Comparison of ENCODE assay signal across 24 cellular contexts in genomic region chr7:107701191-107701590, GRCh38. TPM values are rescaled to one million over a fixed set of nuclear protein-coding genes. Genes with fewer than 3 reads are reported as not detected.
A peak's percentile ranks its signal among the peaks of the same experiment; 100 is the strongest.
DNase-seq lines count a peak whose midpoint lies in the region; ATAC-seq, FAIRE-seq and TF ChIP-seq lines count a peak whose summit lies in the region.
"Had no signal": no experiment of that assay in that cellular context is flagged by ENCODE, and none has a peak within 500 bp of the region (broad histone marks: within the 10 kb centered on the region; RNA-seq: fewer than 3 reads in every experiment).

No MANE protein-coding gene starts in this region.

- no peak for TF ChIP-seq POLR2A in endothelial cell of umbilical vein (IDR thresholded peaks at IDR 0.05; ENCODE audit: low read depth, low read length)

- ATAC-seq in sciatic nerve (peak; percentile 27), GM18502 (IDR thresholded peaks at IDR 0.05; ENCODE audit: poor library complexity, unreplicated experiment) (no peak)
- ATAC-seq: CD8-positive, alpha-beta T cell had no signal

- CTCF ChIA-PET in endothelial cell of umbilical vein (lab: Charles Lee) = interaction anchor here (1.0 to 2.0 kb wide), 4 partner anchors 11 to 174 kb away, joined by 3 to 6 read pairs (median 4); no protein-coding TSS in a partner anchor
- CTCF ChIA-PET in activated naive CD4-positive, alpha-beta T cell treated with anti-CD3 and anti-CD28 coated beads for 36 hours (lab: Charles Lee) = interaction anchor here (0.8 to 0.9 kb wide), 2 partner anchors 11 to 12 kb away, joined by 3 read pairs; no protein-coding TSS in a partner anchor

- no peak overlapping the region for H3K4me2 ChIP-seq in endothelial cell of umbilical vein (ENCODE audit: insufficient read depth, low read length)
- H3K4me2 ChIP-seq: BLaER1 had no signal

- no peak overlapping the region for H3K4me3 ChIP-seq in endothelial cell of umbilical vein (replicated peaks in 1 of 3; ENCODE audit: insufficient read depth in 1 of 3, low read depth in 1 of 3, low read length in 3 of 3)
- H3K4me3 ChIP-seq: BLaER1, HAP-1 had no signal

- no peak overlapping the region for H3K27ac Mint-ChIP-seq in activated naive CD4-positive, alpha-beta T cell treated with anti-CD3 and anti-CD28 coated beads for 36 hours
- H3K27ac Mint-ChIP-seq: B cell; CD4-positive, CD25-positive, alpha-beta regulatory T cell; CD8-positive, alpha-beta T cell; HFFc6 had no signal

- H3K27ac ChIP-seq in endothelial cell of umbilical vein (ENCODE audit: insufficient read depth, low read depth, low read length) = no peak overlapping the region
- H3K27ac ChIP-seq: 22Rv1, BLaER1, C4-2B had no signal

- no peak overlapping the region for H3K4me3 Mint-ChIP-seq in activated naive CD4-positive, alpha-beta T cell treated with anti-CD3 and anti-CD28 coated beads for 36 hours
- H3K4me3 Mint-ChIP-seq: B cell; CD8-positive, alpha-beta T cell; HFFc6 had no signal

- in situ Hi-C loops in SK-MEL-5 (cut with HindIII; ENCODE audit: low pct_unique_long_range_greater_than_20kb, low sequenced_read_pairs) = loop anchor here (25.0 kb wide), 1 partner anchor 514 kb away; no protein-coding TSS in a partner anchor

- BruUV-seq in endothelial cell of umbilical vein (replicated peaks; lab: Mats Ljungman, UMichigan) = no TSS peak

- DNase-seq in COLO829 (ENCODE audit: low spot score) (peak; percentile 84), SK-MEL-5 (ENCODE audit: low read depth, low spot score) (peak; percentile 88), endothelial cell of umbilical vein (ENCODE audit: low read depth, low spot score) (peak; percentile 60), sciatic nerve (ENCODE audit: low spot score) (no peak), NCI-H1092 treated with DMSO at 0.1 percent for 48 hours (lab: John Stamatoyannopoulos, UW) (no peak), cortex of kidney (lab: John Stamatoyannopoulos, UW) (no peak)
- no peak for DNase-seq in activated naive CD4-positive, alpha-beta T cell treated with anti-CD3 and anti-CD28 coated beads for 36 hours
- DNase-seq: CD4-positive, CD25-positive, alpha-beta regulatory T cell; CD8-positive, alpha-beta T cell; DMS 273 treated with DMSO at 0.1 percent for 48 hours; DMS79; GF-D8; GOT3; HFFc6 had no signal

- H2AFZ ChIP-seq in endothelial cell of umbilical vein (ENCODE audit: low read depth, low read length) = no peak overlapping the region

- TF ChIP-seq CTCF in endothelial cell of umbilical vein (IDR thresholded peaks at IDR 0.05; ENCODE audit: extremely low read depth in 1 of 2, insufficient read depth in 1 of 2, low read depth in 1 of 2, low read length in 2 of 2) = no peak

- no peaks in the 10 kb centered on the region for H3K36me3 ChIP-seq in endothelial cell of umbilical vein (ENCODE audit: control insufficient read depth in 2 of 2, extremely low read depth in 1 of 2, insufficient read depth in 2 of 2, low read length in 2 of 2)
- H3K36me3 ChIP-seq: BLaER1, HAP-1 had no signal

- H3K4me1 Mint-ChIP-seq in activated naive CD4-positive, alpha-beta T cell treated with anti-CD3 and anti-CD28 coated beads for 36 hours (ENCODE audit: low read depth) = peaks cover 5% of the 10 kb centered on the region
- H3K4me1 Mint-ChIP-seq: B cell had no signal

- POLR2A ChIA-PET in endothelial cell of umbilical vein (lab: Charles Lee) = no interaction called here

- no peaks in the 10 kb centered on the region for H3K9me3 Mint-ChIP-seq in activated naive CD4-positive, alpha-beta T cell treated with anti-CD3 and anti-CD28 coated beads for 36 hours
- H3K9me3 Mint-ChIP-seq: CD4-positive, CD25-positive, alpha-beta regulatory T cell; CD8-positive, alpha-beta T cell; HFFc6 had no signal

- dilution Hi-C loops in endothelial cell of umbilical vein (cut with MboI; ENCODE audit: extremely low pct_ligation_motif_present, low sequenced_read_pairs) = no loop called here

- no peak overlapping the region for H3K9ac ChIP-seq in endothelial cell of umbilical vein (replicated peaks; ENCODE audit: extremely low read depth, insufficient read depth, low read length)
- H3K9ac ChIP-seq: BLaER1 had no signal

- H4K20me1 ChIP-seq in endothelial cell of umbilical vein (replicated peaks; ENCODE audit: control insufficient read depth, extremely low read depth, insufficient read depth, low read length) = no peaks in the 10 kb centered on the region
- H4K20me1 ChIP-seq: BLaER1 had no signal

- no peaks in the 10 kb centered on the region for H3K36me3 Mint-ChIP-seq in activated naive CD4-positive, alpha-beta T cell treated with anti-CD3 and anti-CD28 coated beads for 36 hours (ENCODE audit: low read depth)
- H3K36me3 Mint-ChIP-seq: CD8-positive, alpha-beta T cell had no signal

- H3K27me3 ChIP-seq in endothelial cell of umbilical vein (ENCODE audit: control insufficient read depth in 2 of 2, insufficient read depth in 2 of 2, low read length in 2 of 2) = no peaks in the 10 kb centered on the region
- H3K27me3 ChIP-seq: BLaER1 had no signal

- no peaks in the 10 kb centered on the region for H3K79me2 ChIP-seq in endothelial cell of umbilical vein (ENCODE audit: control insufficient read depth, insufficient read depth, low read length)

- H3K27me3 Mint-ChIP-seq in activated naive CD4-positive, alpha-beta T cell treated with anti-CD3 and anti-CD28 coated beads for 36 hours (ENCODE audit: low read depth) = peaks cover 3% of the 10 kb centered on the region

- H3K4me1 ChIP-seq in endothelial cell of umbilical vein (ENCODE audit: control insufficient read depth, extremely low read depth, insufficient read depth, low read length) = no peaks in the 10 kb centered on the region
- H3K4me1 ChIP-seq: BLaER1 had no signal

- intact Hi-C loops in endothelial cell of umbilical vein (cut with micrococcal nuclease) = no loop called here
- intact Hi-C loops in sciatic nerve (cut with DNase I) = no loop called here
- intact Hi-C loops in activated naive CD4-positive, alpha-beta T cell treated with anti-CD3 and anti-CD28 coated beads for 36 hours (cut with micrococcal nuclease) = no loop called here

- H3K9me1 ChIP-seq in endothelial cell of umbilical vein (replicated peaks; ENCODE audit: control insufficient read depth, extremely low read depth, insufficient read depth, low read length) = no peaks in the 10 kb centered on the region

- FAIRE-seq in endothelial cell of umbilical vein (lab: Jason Lieb, UNC) = peak; percentile 72
- FAIRE-seq: A204.1, D721Med, GM12891, H54 had no signal

- H3K9me3 ChIP-seq in endothelial cell of umbilical vein (replicated peaks; ENCODE audit: control insufficient read depth, insufficient read depth, low read length) = no peaks in the 10 kb centered on the region
- H3K9me3 ChIP-seq: BLaER1, HAP-1 had no signal

TF ChIP-seq in endothelial cell of umbilical vein, 7 proteins besides CTCF, POLR2A, EP300 and RAD21:
- TF ChIP-seq JUN (IDR thresholded peaks at IDR 0.05; ENCODE audit: borderline replicate concordance, insufficient read depth, insufficient read length, low read depth) (no peak), EZH2 (IDR thresholded peaks at IDR 0.05; ENCODE audit: borderline replicate concordance, low read depth, low read length, severe bottlenecking) (no peak), MAX (IDR thresholded peaks at IDR 0.05; ENCODE audit: insufficient read depth, insufficient read length) (no peak), FOS (IDR thresholded peaks at IDR 0.05; ENCODE audit: borderline replicate concordance, insufficient read depth, low read length) (no peak), MYC (IDR thresholded peaks at IDR 0.05; ENCODE audit: low read depth, low read length) (no peak), GATA2 (IDR thresholded peaks at IDR 0.05; ENCODE audit: insufficient read depth, insufficient read length, low read depth, low read length) (no peak), POLR2AphosphoS5 (IDR thresholded peaks at IDR 0.05; ENCODE audit: insufficient read depth, low read depth, low read length) (no peak)

RNA-seq across cellular contexts. Expression of gene SLC26A4, which starts 40.6 kb away (rescaled TPM):
- total RNA-seq in SK-MEL-5 (2014; rRNA removed; shearing (Covaris generic)) = 16.7 and 17.9 TPM in 2 replicates
- 7.3 and 12.5 TPM in 2 replicates for polyA plus RNA-seq in SK-MEL-5 (2015; cell fraction: cytosol; rRNA removed)
- 6.5 and 7.1 TPM in 2 replicates for polyA plus RNA-seq in SK-MEL-5 (2015; cell fraction: nucleus; rRNA removed)
- 0.77 and 1.3 TPM in 2 replicates for total RNA-seq in endothelial cell of umbilical vein
- polyA plus RNA-seq in endothelial cell of umbilical vein = 0.49 and 0.79 TPM in 2 replicates
- 0.40 and 0.55 TPM in 2 replicates for polyA plus RNA-seq in endothelial cell of umbilical vein (2011; cell fraction: cytosol; rRNA removed)
- polyA plus RNA-seq in endothelial cell of umbilical vein (2011; cell fraction: nucleus; rRNA removed) = 1.2 and 1.4 TPM in 2 replicates
- polyA plus RNA-seq in endothelial cell of umbilical vein (2012) = 0.33 and 0.34 TPM in 2 replicates
- polyA minus RNA-seq in endothelial cell of umbilical vein = 0.68 and 4.1 TPM in 2 replicates
- polyA minus RNA-seq in endothelial cell of umbilical vein (2011; cell fraction: cytosol; rRNA and poly(A)+ RNA removed) = not detected
- 1.9 and 2.2 TPM in 2 replicates for polyA minus RNA-seq in endothelial cell of umbilical vein (2011; cell fraction: nucleus; rRNA and poly(A)+ RNA removed)
- 3.2 TPM for total RNA-seq in sciatic nerve
- total RNA-seq in activated naive CD4-positive, alpha-beta T cell treated with anti-CD3 and anti-CD28 coated beads for 36 hours = 1 to 10 TPM in 1 of 2 experiments, under 1 TPM in 1; 0.74 to 1.3 TPM

RNA-seq across cellular contexts. Expression of gene CBLL1, which starts 42.8 kb away (rescaled TPM):
- total RNA-seq in SK-MEL-5 (2014; rRNA removed; shearing (Covaris generic)) = 51.0 and 54.7 TPM in 2 replicates
- polyA plus RNA-seq in SK-MEL-5 (2015; cell fraction: cytosol; rRNA removed) = 31.2 and 37.3 TPM in 2 replicates
- polyA plus RNA-seq in SK-MEL-5 (2015; cell fraction: nucleus; rRNA removed) = 37.4 and 41.2 TPM in 2 replicates
- total RNA-seq in endothelial cell of umbilical vein = 30.6 and 31.1 TPM in 2 replicates
- polyA plus RNA-seq in endothelial cell of umbilical vein = 23.1 and 23.8 TPM in 2 replicates
- polyA plus RNA-seq in endothelial cell of umbilical vein (2011; cell fraction: cytosol; rRNA removed) = 12.1 and 14.8 TPM in 2 replicates
- 31.2 and 36.2 TPM in 2 replicates for polyA plus RNA-seq in endothelial cell of umbilical vein (2011; cell fraction: nucleus; rRNA removed)
- polyA plus RNA-seq in endothelial cell of umbilical vein (2012) = 23.8 and 30.8 TPM in 2 replicates
- 17.6 and 27.7 TPM in 2 replicates for polyA minus RNA-seq in endothelial cell of umbilical vein
- 12.6 TPM for polyA minus RNA-seq in endothelial cell of umbilical vein (2011; cell fraction: cytosol; rRNA and poly(A)+ RNA removed)
- 56.8 and 76.9 TPM in 2 replicates for polyA minus RNA-seq in endothelial cell of umbilical vein (2011; cell fraction: nucleus; rRNA and poly(A)+ RNA removed)
- 24.0 TPM for total RNA-seq in sciatic nerve
- total RNA-seq in activated naive CD4-positive, alpha-beta T cell treated with anti-CD3 and anti-CD28 coated beads for 36 hours = 10 to 100 TPM; 31.6 to 32.1 TPM

Comparison
In these comparisons a context has a peak if more than half of its experiments do, and no peak if none do; other contexts are left out.
1. DNase-seq: peak in COLO829 (single experiment), SK-MEL-5 (single experiment) and endothelial cell of umbilical vein (single experiment); none in sciatic nerve (single experiment), NCI-H1092 treated with DMSO at 0.1 percent for 48 hours (single experiment), cortex of kidney (single experiment) and activated naive CD4-positive, alpha-beta T cell treated with anti-CD3 and anti-CD28 coated beads for 36 hours (single experiment).